1 cellular context compared by ENCODE assay signal in genomic region chr13:45367358-45367757, GRCh38.
A peak's percentile ranks its signal among the peaks of the same experiment; 100 is the strongest.
TF ChIP-seq lines count a peak whose summit lies in the region.

No MANE protein-coding gene starts in this region.

TF ChIP-seq in K562, 482 proteins besides CTCF, POLR2A, EP300 and RAD21 (continued from another document and continues in another):
- TF ChIP-seq ZBTB40 (IDR thresholded peaks at IDR 0.05) (peak; percentile 29; the same call in 1 of the 2 replicates), ZBTB40 (CRISPR knock-in tag; IDR thresholded peaks at IDR 0.05) (no peak), ZNF699 (CRISPR knock-in tag; IDR thresholded peaks at IDR 0.05; ENCODE audit: insufficient replicate concordance) (no peak), C11orf30 (IDR thresholded peaks at IDR 0.05; ENCODE audit: low read depth) (0 out of 2 replicates have a peak, but pooled peaks have one; percentile 4), ZNF232 (CRISPR knock-in tag; IDR thresholded peaks at IDR 0.05) (no peak), ZNF239 (CRISPR knock-in tag; IDR thresholded peaks at IDR 0.05) (no peak), ZKSCAN1 (IDR thresholded peaks at IDR 0.05; ENCODE audit: low read depth, low read length) (no peak), SP1 (CRISPR knock-in tag; IDR thresholded peaks at IDR 0.05) (no peak), ZNF277 (CRISPR knock-in tag; IDR thresholded peaks at IDR 0.05; ENCODE audit: borderline replicate concordance) (no peak), SUPT5H (IDR thresholded peaks at IDR 0.05) (no peak), MTA1 (IDR thresholded peaks at IDR 0.05; ENCODE audit: borderline replicate concordance) (no peak), POLR2B (IDR thresholded peaks at IDR 0.05; ENCODE audit: low read depth, partially characterized antibody) (no peak), NFE2 (IDR thresholded peaks at IDR 0.05; ENCODE audit: low read depth) (peak; percentile 65), ARID1B (IDR thresholded peaks at IDR 0.05) (peak; percentile 70), JUND (IDR thresholded peaks at IDR 0.05; ENCODE audit: borderline replicate concordance, low read depth, low read length) (peak; percentile 86), JUND (tag; IDR thresholded peaks at IDR 0.05; ENCODE audit: borderline replicate concordance, low read depth, low read length) (peak; percentile 71; the same call in 1 of the 3 replicates), RCOR1 (IDR thresholded peaks at IDR 0.05; ENCODE audit: borderline replicate concordance in 1 of 2, low read depth in 2 of 2, low read length in 2 of 2) (peak in 1 of 2 experiments; percentile 71; a peak in 2 of 4 replicates), ZBED1 (IDR thresholded peaks at IDR 0.05) (no peak), ZSCAN29 (IDR thresholded peaks at IDR 0.05) (no peak), NONO (IDR thresholded peaks at IDR 0.05; ENCODE audit: low read depth in 2 of 2, low read length in 1 of 2) (no peak), ATF3 (IDR thresholded peaks at IDR 0.05) (peak; percentile 87), ATF3 (CRISPR knock-in tag; conservative IDR thresholded peaks at IDR 0.05) (no peak), DPF2 (IDR thresholded peaks at IDR 0.05) (peak; percentile 79), FOXJ2 (tag; IDR thresholded peaks at IDR 0.05) (no peak), NCOA6 (IDR thresholded peaks at IDR 0.05) (no peak), ZNF384 (IDR thresholded peaks at IDR 0.05; ENCODE audit: low read depth, low read length) (peak; percentile 81), TCF7L2 (IDR thresholded peaks at IDR 0.05; ENCODE audit: low read depth, low read length) (no peak), SMARCA4 (IDR thresholded peaks at IDR 0.05) (peak; percentile 67), ZEB2 (IDR thresholded peaks at IDR 0.05) (peak; percentile 93), TAL1 (IDR thresholded peaks at IDR 0.05) (peak; percentile 56), ZNF507 (tag; conservative IDR thresholded peaks at IDR 0.05) (no peak), XRCC4 (IDR thresholded peaks at IDR 0.05; ENCODE audit: extremely low read depth, insufficient read depth, insufficient read length) (no peak), XRCC5 (IDR thresholded peaks at IDR 0.05; ENCODE audit: low read depth, low read length) (no peak), MEIS2 (IDR thresholded peaks at IDR 0.05; ENCODE audit: partially characterized antibody) (peak; percentile 49), ESRRB (CRISPR knock-in tag; IDR thresholded peaks at IDR 0.05; ENCODE audit: borderline replicate concordance) (no peak), KDM1A (IDR thresholded peaks at IDR 0.05) (peak; percentile 16 to 37; a peak in 1 of 4 replicates)
- TF ChIP-seq, protein P1, sequence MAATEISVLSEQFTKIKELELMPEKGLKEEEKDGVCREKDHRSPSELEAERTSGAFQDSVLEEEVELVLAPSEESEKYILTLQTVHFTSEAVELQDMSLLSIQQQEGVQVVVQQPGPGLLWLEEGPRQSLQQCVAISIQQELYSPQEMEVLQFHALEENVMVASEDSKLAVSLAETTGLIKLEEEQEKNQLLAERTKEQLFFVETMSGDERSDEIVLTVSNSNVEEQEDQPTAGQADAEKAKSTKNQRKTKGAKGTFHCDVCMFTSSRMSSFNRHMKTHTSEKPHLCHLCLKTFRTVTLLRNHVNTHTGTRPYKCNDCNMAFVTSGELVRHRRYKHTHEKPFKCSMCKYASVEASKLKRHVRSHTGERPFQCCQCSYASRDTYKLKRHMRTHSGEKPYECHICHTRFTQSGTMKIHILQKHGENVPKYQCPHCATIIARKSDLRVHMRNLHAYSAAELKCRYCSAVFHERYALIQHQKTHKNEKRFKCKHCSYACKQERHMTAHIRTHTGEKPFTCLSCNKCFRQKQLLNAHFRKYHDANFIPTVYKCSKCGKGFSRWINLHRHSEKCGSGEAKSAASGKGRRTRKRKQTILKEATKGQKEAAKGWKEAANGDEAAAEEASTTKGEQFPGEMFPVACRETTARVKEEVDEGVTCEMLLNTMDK (IDR thresholded peaks at IDR 0.05; ENCODE audit: borderline replicate concordance, insufficient read depth, low read depth, low read length, poor library complexity, severe bottlenecking), result no peak
- TF ChIP-seq, protein P2, sequence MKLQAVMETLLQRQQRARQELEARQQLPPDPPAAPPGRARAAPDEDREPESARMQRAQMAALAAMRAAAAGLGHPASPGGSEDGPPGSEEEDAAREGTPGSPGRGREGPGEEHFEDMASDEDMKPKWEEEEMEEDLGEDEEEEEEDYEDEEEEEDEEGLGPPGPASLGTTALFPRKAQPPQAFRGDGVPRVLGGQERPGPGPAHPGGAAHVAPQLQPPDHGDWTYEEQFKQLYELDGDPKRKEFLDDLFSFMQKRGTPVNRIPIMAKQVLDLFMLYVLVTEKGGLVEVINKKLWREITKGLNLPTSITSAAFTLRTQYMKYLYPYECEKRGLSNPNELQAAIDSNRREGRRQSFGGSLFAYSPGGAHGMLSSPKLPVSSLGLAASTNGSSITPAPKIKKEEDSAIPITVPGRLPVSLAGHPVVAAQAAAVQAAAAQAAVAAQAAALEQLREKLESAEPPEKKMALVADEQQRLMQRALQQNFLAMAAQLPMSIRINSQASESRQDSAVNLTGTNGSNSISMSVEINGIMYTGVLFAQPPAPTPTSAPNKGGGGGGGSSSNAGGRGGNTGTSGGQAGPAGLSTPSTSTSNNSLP (IDR thresholded peaks at IDR 0.05; ENCODE audit: borderline replicate concordance, low read depth, low read length), result peak; percentile 74; the same call in 1 of the 2 replicates
- TF ChIP-seq, protein P3, sequence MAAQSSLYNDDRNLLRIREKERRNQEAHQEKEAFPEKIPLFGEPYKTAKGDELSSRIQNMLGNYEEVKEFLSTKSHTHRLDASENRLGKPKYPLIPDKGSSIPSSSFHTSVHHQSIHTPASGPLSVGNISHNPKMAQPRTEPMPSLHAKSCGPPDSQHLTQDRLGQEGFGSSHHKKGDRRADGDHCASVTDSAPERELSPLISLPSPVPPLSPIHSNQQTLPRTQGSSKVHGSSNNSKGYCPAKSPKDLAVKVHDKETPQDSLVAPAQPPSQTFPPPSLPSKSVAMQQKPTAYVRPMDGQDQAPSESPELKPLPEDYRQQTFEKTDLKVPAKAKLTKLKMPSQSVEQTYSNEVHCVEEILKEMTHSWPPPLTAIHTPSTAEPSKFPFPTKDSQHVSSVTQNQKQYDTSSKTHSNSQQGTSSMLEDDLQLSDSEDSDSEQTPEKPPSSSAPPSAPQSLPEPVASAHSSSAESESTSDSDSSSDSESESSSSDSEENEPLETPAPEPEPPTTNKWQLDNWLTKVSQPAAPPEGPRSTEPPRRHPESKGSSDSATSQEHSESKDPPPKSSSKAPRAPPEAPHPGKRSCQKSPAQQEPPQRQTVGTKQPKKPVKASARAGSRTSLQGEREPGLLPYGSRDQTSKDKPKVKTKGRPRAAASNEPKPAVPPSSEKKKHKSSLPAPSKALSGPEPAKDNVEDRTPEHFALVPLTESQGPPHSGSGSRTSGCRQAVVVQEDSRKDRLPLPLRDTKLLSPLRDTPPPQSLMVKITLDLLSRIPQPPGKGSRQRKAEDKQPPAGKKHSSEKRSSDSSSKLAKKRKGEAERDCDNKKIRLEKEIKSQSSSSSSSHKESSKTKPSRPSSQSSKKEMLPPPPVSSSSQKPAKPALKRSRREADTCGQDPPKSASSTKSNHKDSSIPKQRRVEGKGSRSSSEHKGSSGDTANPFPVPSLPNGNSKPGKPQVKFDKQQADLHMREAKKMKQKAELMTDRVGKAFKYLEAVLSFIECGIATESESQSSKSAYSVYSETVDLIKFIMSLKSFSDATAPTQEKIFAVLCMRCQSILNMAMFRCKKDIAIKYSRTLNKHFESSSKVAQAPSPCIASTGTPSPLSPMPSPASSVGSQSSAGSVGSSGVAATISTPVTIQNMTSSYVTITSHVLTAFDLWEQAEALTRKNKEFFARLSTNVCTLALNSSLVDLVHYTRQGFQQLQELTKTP (IDR thresholded peaks at IDR 0.05; ENCODE audit: low read depth in 1 of 2, partially characterized antibody in 2 of 2), result peak in 1 of 2 experiments; percentile 17
